In genomic region chr6:36678488-36679042, GRCh38 we compare ENCODE assay signal across 7 cellular contexts. TPM values are rescaled to one million over a fixed set of nuclear protein-coding genes. Genes with fewer than 3 reads are reported as not detected.
DNase-seq lines count a peak whose midpoint lies in the region; ATAC-seq and TF ChIP-seq lines count a peak whose summit lies in the region.

CDKN1A (plus strand) TSS chr6:36678714; CDS start chr6:36684102, 5,388 bp downstream.

- intact Hi-C loops in spleen (cut with DNase I; ENCODE audit: low total_unique reads), result no loop called here

- DNase-seq in NCI-H2196 (lab: John Stamatoyannopoulos, UW; ENCODE audit: unreplicated experiment), result peak; percentile 94
- peak; percentile 86 for DNase-seq in WTC11 (ENCODE audit: low spot score)
- DNase-seq in cardiac fibroblast (ENCODE audit: low read depth in 2 of 2), result peak; percentile 92 to 97
- DNase-seq in inferior parietal cortex (ENCODE audit: extremely low spot score), result peak; percentile 60
- DNase-seq in spleen, result peak; percentile 95

- peak within 1 kb of the TSS; percentile 98 to 100 for H3K4me3 ChIP-seq in cardiac fibroblast (replicated peaks in 1 of 2; ENCODE audit: low read depth in 2 of 2, low read length in 2 of 2)
- peak within 1 kb of the TSS; percentile 59 to 79 (median 68) for H3K4me3 ChIP-seq in spleen

- TF ChIP-seq POLR2A in spleen (IDR thresholded peaks at IDR 0.05), result peak; percentile 51 to 98 (median 81)

- peaks cover 3% of the 10 kb centered on the region; the same call in 1 of the 2 replicates for H3K36me3 Mint-ChIP-seq in WTC11

- H3K4me1 Mint-ChIP-seq in WTC11, result peaks cover 52% of the 10 kb centered on the region

- peak within 1 kb of the TSS; percentile 81 for H3K27ac Mint-ChIP-seq in WTC11

- 0 to 1% (median 1%) methylated on average over 30 to 63 of the region's 63 CpGs for WGBS in spleen, 5 donors

- CTCF ChIA-PET in WTC11 (lab: Charles Lee), result interaction anchor here (0.7 to 1.9 kb wide), 12 partner anchors 12 to 338 kb away, joined by 3 to 20 read pairs (median 4); no protein-coding TSS in a partner anchor

- H3K4me3 Mint-ChIP-seq in WTC11, result peak within 1 kb of the TSS; percentile 92

- no peaks in the 10 kb centered on the region for H3K9me3 Mint-ChIP-seq in WTC11

- H3K27ac ChIP-seq in spleen, result peak within 1 kb of the TSS; percentile 69 to 95 (median 90)

- H3K9me3 ChIP-seq in spleen, result no peaks in the 10 kb centered on the region

- H3K27me3 ChIP-seq in spleen (replicated peaks in 1 of 7), result peaks cover 0 to 21% (median 0%) of the 10 kb centered on the region in 7 donors

- peaks cover 0 to 10% (median 0%) of the 10 kb centered on the region in 6 donors for H3K36me3 ChIP-seq in spleen

- POLR2A ChIA-PET in WTC11 (lab: Charles Lee), result interaction anchor here (0.6 to 1.3 kb wide), 6 partner anchors 9 to 354 kb away, joined by 3 to 12 read pairs (median 3); no protein-coding TSS in a partner anchor

- peak; percentile 38 for ATAC-seq in GM18517 (IDR thresholded peaks at IDR 0.05; ENCODE audit: unreplicated experiment)
- peak; percentile 40 for ATAC-seq in HG03103 (IDR thresholded peaks at IDR 0.05; ENCODE audit: low read depth, unreplicated experiment)
- peak; percentile 90 for ATAC-seq in WTC11

- H3K27me3 Mint-ChIP-seq in WTC11 (ENCODE audit: low read depth), result peaks cover 35% of the 10 kb centered on the region

- peaks cover 26 to 77% (median 67%) of the 10 kb centered on the region in 6 donors for H3K4me1 ChIP-seq in spleen

- no peak for TF ChIP-seq CTCF in WTC11 (IDR thresholded peaks at IDR 0.05)
- TF ChIP-seq CTCF in cardiac fibroblast (IDR thresholded peaks at IDR 0.05; ENCODE audit: low read depth, low read length), result no peak
- peak in 6 of 11 experiments; percentile 23 to 49 (median 31) for TF ChIP-seq CTCF in spleen (IDR thresholded peaks at IDR 0.05 in 8 of 11, conservative IDR thresholded peaks at IDR 0.05 in 3 of 11)

TF ChIP-seq in WTC11, 78 proteins besides CTCF, POLR2A, EP300 and RAD21:
- no peak; the same call in 1 of the 2 replicates for TF ChIP-seq TEAD1 (CRISPR knock-in tag; IDR thresholded peaks at IDR 0.05)
- TF ChIP-seq PRRX2 (CRISPR knock-in tag; IDR thresholded peaks at IDR 0.05), result 0 out of 2 replicates have a peak, but pooled peaks have one; percentile 47
- TF ChIP-seq, protein P1, sequence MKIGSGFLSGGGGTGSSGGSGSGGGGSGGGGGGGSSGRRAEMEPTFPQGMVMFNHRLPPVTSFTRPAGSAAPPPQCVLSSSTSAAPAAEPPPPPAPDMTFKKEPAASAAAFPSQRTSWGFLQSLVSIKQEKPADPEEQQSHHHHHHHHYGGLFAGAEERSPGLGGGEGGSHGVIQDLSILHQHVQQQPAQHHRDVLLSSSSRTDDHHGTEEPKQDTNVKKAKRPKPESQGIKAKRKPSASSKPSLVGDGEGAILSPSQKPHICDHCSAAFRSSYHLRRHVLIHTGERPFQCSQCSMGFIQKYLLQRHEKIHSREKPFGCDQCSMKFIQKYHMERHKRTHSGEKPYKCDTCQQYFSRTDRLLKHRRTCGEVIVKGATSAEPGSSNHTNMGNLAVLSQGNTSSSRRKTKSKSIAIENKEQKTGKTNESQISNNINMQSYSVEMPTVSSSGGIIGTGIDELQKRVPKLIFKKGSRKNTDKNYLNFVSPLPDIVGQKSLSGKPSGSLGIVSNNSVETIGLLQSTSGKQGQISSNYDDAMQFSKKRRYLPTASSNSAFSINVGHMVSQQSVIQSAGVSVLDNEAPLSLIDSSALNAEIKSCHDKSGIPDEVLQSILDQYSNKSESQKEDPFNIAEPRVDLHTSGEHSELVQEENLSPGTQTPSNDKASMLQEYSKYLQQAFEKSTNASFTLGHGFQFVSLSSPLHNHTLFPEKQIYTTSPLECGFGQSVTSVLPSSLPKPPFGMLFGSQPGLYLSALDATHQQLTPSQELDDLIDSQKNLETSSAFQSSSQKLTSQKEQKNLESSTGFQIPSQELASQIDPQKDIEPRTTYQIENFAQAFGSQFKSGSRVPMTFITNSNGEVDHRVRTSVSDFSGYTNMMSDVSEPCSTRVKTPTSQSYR (CRISPR knock-in tag; IDR thresholded peaks at IDR 0.05), result 0 out of 2 replicates have a peak, but pooled peaks have one; percentile 28
- TF ChIP-seq JUN (CRISPR knock-in tag; IDR thresholded peaks at IDR 0.05), result 0 out of 2 replicates have a peak, but pooled peaks have one; percentile 5
- no peak for TF ChIP-seq ZNF138 (CRISPR knock-in tag; conservative IDR thresholded peaks at IDR 0.05)
- TF ChIP-seq, protein P2, sequence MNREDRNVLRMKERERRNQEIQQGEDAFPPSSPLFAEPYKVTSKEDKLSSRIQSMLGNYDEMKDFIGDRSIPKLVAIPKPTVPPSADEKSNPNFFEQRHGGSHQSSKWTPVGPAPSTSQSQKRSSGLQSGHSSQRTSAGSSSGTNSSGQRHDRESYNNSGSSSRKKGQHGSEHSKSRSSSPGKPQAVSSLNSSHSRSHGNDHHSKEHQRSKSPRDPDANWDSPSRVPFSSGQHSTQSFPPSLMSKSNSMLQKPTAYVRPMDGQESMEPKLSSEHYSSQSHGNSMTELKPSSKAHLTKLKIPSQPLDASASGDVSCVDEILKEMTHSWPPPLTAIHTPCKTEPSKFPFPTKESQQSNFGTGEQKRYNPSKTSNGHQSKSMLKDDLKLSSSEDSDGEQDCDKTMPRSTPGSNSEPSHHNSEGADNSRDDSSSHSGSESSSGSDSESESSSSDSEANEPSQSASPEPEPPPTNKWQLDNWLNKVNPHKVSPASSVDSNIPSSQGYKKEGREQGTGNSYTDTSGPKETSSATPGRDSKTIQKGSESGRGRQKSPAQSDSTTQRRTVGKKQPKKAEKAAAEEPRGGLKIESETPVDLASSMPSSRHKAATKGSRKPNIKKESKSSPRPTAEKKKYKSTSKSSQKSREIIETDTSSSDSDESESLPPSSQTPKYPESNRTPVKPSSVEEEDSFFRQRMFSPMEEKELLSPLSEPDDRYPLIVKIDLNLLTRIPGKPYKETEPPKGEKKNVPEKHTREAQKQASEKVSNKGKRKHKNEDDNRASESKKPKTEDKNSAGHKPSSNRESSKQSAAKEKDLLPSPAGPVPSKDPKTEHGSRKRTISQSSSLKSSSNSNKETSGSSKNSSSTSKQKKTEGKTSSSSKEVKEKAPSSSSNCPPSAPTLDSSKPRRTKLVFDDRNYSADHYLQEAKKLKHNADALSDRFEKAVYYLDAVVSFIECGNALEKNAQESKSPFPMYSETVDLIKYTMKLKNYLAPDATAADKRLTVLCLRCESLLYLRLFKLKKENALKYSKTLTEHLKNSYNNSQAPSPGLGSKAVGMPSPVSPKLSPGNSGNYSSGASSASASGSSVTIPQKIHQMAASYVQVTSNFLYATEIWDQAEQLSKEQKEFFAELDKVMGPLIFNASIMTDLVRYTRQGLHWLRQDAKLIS (CRISPR knock-in tag; IDR thresholded peaks at IDR 0.05; ENCODE audit: borderline replicate concordance), result peak; percentile 71; the same call in 1 of the 2 replicates
- TF ChIP-seq NR3C1 (CRISPR knock-in tag; conservative IDR thresholded peaks at IDR 0.05; ENCODE audit: low read depth), result no peak
- 0 out of 2 replicates have a peak, but pooled peaks have one; percentile 20 for TF ChIP-seq SP1 (CRISPR knock-in tag; conservative IDR thresholded peaks at IDR 0.05)
- 0 out of 2 replicates have a peak, but pooled peaks have one; percentile 31 for TF ChIP-seq ZNF232 (CRISPR knock-in tag; IDR thresholded peaks at IDR 0.05)
- TF ChIP-seq MAX (CRISPR knock-in tag; IDR thresholded peaks at IDR 0.05), result peak; percentile 66; the same call in 1 of the 2 replicates
- peak; percentile 27; the same call in 1 of the 2 replicates for TF ChIP-seq FOXP4 (CRISPR knock-in tag; IDR thresholded peaks at IDR 0.05)
- TF ChIP-seq, protein P3, sequence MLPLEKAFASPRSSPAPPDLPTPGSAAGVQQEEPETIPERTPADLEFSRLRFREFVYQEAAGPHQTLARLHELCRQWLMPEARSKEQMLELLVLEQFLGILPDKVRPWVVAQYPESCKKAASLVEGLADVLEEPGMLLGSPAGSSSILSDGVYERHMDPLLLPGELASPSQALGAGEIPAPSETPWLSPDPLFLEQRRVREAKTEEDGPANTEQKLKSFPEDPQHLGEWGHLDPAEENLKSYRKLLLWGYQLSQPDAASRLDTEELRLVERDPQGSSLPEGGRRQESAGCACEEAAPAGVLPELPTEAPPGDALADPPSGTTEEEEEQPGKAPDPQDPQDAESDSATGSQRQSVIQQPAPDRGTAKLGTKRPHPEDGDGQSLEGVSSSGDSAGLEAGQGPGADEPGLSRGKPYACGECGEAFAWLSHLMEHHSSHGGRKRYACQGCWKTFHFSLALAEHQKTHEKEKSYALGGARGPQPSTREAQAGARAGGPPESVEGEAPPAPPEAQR (CRISPR knock-in tag; IDR thresholded peaks at IDR 0.05), result no peak
- TF ChIP-seq E2F5 (CRISPR knock-in tag; IDR thresholded peaks at IDR 0.05), result peak; percentile 71; the same call in 1 of the 2 replicates
- TF ChIP-seq FOXK1 (CRISPR knock-in tag; IDR thresholded peaks at IDR 0.05), result peak; percentile 69
TF ChIP-seq in WTC11: peak in this region for 10.

RNA-seq across cellular contexts. Expression of gene CDKN1A, which starts in this region (rescaled TPM):
- 35.9 to 75.1 TPM (median 38.1 TPM) in 3 replicates for total RNA-seq in WTC11 (2021)
- 10 to 100 TPM; 26.5 to 58.5 (median 32.8) TPM for total RNA-seq in spleen
- 10 to 100 TPM; 10.7 to 18.4 (median 11.9) TPM for polyA plus RNA-seq in spleen

Comparison
In these comparisons a context has a peak if more than half of its experiments do, and no peak if none do; other contexts are left out.
1. Peak in every context shown above with its lines: DNase-seq, ATAC-seq, H3K4me3 ChIP-seq and H3K27ac ChIP-seq.
2. ATAC-seq: peak in every context shown above with its lines; median percentile 90 in WTC11; 40 in HG03103; 38 in GM18517.
3. CTCF ChIP-seq: peak in spleen (6 of 11); none in WTC11 (single experiment) and cardiac fibroblast (single experiment).